ENCODE assay signal across 31 cellular contexts in the genomic region with DNA sequence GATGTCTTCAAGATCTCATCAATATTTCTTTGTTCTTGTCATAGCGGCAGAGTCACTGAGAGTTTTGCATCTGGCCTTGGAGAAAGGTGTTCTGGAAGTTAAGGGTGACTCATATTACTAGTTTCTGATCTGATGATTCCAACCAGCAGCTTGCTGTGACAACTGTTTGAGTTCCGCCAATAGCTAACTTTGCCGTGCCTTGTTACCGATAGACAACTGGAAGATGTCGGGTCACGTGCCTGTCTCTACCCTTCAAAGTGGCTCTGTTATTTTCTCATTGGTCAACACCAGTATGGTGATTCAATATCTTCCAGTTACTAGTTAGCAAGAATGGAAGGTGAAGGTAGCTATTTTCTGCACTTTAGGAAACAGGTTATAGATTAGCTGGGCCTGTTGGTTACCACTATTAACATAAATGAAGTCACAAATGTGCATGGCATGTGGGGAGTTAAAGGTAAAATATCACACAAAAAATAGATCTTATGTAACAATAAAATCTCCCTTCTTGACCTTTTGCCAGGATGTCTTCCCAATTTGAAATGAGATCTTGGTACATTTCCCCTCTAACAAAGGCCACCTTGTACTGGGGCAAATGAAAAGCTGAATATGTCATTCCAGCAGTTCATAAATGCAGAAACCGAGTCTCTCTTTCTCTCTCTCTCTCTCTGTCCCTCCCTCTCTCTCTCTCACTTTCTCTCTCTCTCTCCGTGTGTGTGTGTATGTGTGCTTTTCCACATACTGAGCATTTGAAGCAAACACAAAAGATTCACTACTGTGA. TPM values are rescaled to one million over a fixed set of nuclear protein-coding genes. Genes with fewer than 3 reads are reported as not detected.
"Had no signal": no experiment of that assay in that cellular context is flagged by ENCODE, and none has a peak within 500 bp of the region (broad histone marks: within the 10 kb centered on the region; RNA-seq: fewer than 3 reads in every experiment).

No MANE protein-coding gene starts in this region.

- H3K4me3 ChIP-seq: breast epithelium, heart left ventricle, left lung, lower lobe of right lung, right lobe of liver, skin epidermis, testis, transverse colon had no signal

- H3K27me3 ChIP-seq: breast epithelium, left lung, right lobe of liver, testis, transverse colon had no signal

- ATAC-seq: activated CD4-positive, alpha-beta T cell treated with anti-CD3 and anti-CD28 coated beads for 36 hours; activated CD8-positive, alpha-beta memory T cell treated with anti-CD3 and anti-CD28 coated beads, Interleukin-2, amount 10 ng/mL, durations not matched to agents 7 days and 5 days; activated CD8-positive, alpha-beta T cell treated with anti-CD3 and anti-CD28 coated beads, Interleukin-2, amount 10 ng/mL, durations not matched to agents 7 days and 5 days; activated naive CD8-positive, alpha-beta T cell treated with anti-CD3 and anti-CD28 coated beads, Interleukin-2, amount 50 U/mL, for 24 hours; heart left ventricle; left lung; lower lobe of right lung; natural killer cell treated with Interleukin-12 subunit alpha and Interleukin-12 subunit beta and Interleukin-15 and Interleukin-18, amount 100 ng/mL, for 72 hours; right lobe of liver; stimulated activated naive CD8-positive, alpha-beta T cell treated with anti-CD3 and anti-CD28 coated beads, Interleukin-15, Interleukin-2, amounts not matched to agents 100 U/mL and 50 U/mL, for 24 hours had no signal

- DNase-seq: activated CD4-positive, alpha-beta T cell treated with anti-CD3 and anti-CD28 coated beads for 36 hours; activated CD4-positive, CD25-positive, alpha-beta regulatory T cell; activated CD8-positive, alpha-beta memory T cell treated with anti-CD3 and anti-CD28 coated beads, Interleukin-2, amount 10 ng/mL, durations not matched to agents 7 days and 5 days; activated CD8-positive, alpha-beta T cell treated with anti-CD3 and anti-CD28 coated beads, Interleukin-2, amount 10 ng/mL, durations not matched to agents 7 days and 5 days; activated naive CD8-positive, alpha-beta T cell treated with anti-CD3 and anti-CD28 coated beads, Interleukin-2, amount 50 U/mL, for 24 hours; activated T-cell treated with anti-CD3 and anti-CD28 coated beads, Interleukin-2, amount 50 U/mL, for 48 hours; amygdala; effector memory CD4-positive, alpha-beta T cell; erythroblast; heart left ventricle; kidney glomerular epithelial cell; left lung; lower lobe of right lung; mesendoderm; right lobe of liver; stimulated activated CD4-positive, alpha-beta T cell treated with anti-CD3 and anti-CD28 coated beads, Interleukin-12 subunit alpha, Interleukin-12 subunit beta, amount 100 ng/mL, for 4 hours; stimulated activated CD4-positive, alpha-beta T cell treated with anti-CD3 and anti-CD28 coated beads, Interleukin-4, amount 100 ng/mL, for 1 hour; stimulated activated naive CD8-positive, alpha-beta T cell treated with anti-CD3 and anti-CD28 coated beads, Interleukin-15, Interleukin-2, amounts not matched to agents 100 U/mL and 50 U/mL, for 24 hours; testis; transverse colon had no signal

- FAIRE-seq: colon had no signal

- H3K27ac ChIP-seq: breast epithelium, heart left ventricle, left lung, lower lobe of right lung, right lobe of liver, skin epidermis, testis, transverse colon had no signal

- H3K4me1 ChIP-seq: breast epithelium, lower lobe of right lung, right lobe of liver, testis had no signal

- H3K36me3 ChIP-seq: breast epithelium, heart left ventricle, left lung, lower lobe of right lung, right lobe of liver, transverse colon had no signal

- H3K9me3 ChIP-seq: breast epithelium, heart left ventricle, left lung, lower lobe of right lung, right lobe of liver, testis, transverse colon had no signal

RNA-seq across cellular contexts. Expression of a gene that starts 2.6 kb away (rescaled TPM):
- total RNA-seq: activated CD4-positive, alpha-beta T cell treated with anti-CD3 and anti-CD28 coated beads for 36 hours; activated CD8-positive, alpha-beta memory T cell treated with anti-CD3 and anti-CD28 coated beads, Interleukin-2, amount 10 ng/mL, durations not matched to agents 7 days and 5 days; activated CD8-positive, alpha-beta T cell treated with anti-CD3 and anti-CD28 coated beads, Interleukin-2, amount 10 ng/mL, durations not matched to agents 7 days and 5 days; activated T-helper 2 cell treated with anti-CD3 and anti-CD28 coated beads, Interferon-gamma antibody, Interleukin-2, Interleukin-4, amounts not matched to agents 10 μg/mL and 5 μg/mL and 100 μg/mL, durations not matched to agents 14 hours and 24 hours and 36 hours; dermis microvascular lymphatic vessel endothelial cell; fibroblast of lung; fibroblast of villous mesenchyme; myocyte; natural killer cell treated with Interleukin-12 subunit alpha and Interleukin-12 subunit beta and Interleukin-15 and Interleukin-18, amount 100 ng/mL, for 72 hours; osteocyte; renal cortical epithelial cell had no signal
- polyA plus RNA-seq: fibroblast of lung had no signal
